In the genomic region with DNA sequence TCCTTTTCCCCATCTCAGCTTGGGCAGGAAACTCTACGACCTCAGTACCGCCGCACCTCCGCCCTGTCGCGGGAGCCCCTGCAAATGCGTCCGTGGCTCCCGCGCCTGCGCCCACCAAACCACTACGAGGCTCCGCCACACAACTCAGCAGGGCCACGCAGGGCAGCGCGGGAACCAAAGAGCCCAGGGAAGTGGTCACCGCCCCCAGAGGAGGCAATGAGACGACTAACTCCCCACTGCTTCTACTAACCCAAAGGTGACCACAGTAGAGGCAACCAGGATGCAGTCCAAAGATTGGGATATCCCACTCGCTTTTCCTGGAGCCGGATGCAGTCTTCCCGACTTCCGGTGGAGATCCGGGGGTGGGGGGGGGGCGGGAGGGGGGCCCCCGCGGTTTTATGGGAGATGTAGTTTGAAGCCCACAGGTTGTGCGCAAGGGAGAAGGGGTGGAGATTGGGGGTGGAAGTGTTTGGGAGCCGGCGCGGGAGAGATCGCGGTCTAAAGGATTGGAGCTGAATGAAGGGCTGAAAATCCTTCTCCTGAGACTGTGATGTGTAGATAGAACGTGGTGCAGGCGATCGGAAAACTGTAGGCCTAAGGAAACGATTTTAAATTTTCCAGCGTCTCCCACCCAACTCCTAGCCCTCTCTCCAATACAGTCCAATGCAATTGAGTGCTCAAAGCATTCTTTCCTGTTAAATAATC, we compare ENCODE assay signal across 8 cellular contexts. TPM values are rescaled to one million over a fixed set of nuclear protein-coding genes. Genes with fewer than 3 reads are reported as not detected.
DNase-seq lines count a peak whose midpoint lies in the region; ATAC-seq, FAIRE-seq and TF ChIP-seq lines count a peak whose summit lies in the region.

Gene NUDT12 (minus strand): TSS at position 337 of the 705 bp plus-strand sequence. CDS start 2,541 bp downstream, outside the sequence.

- peaks cover 8% of the 10 kb centered on the region for H3K36me3 Mint-ChIP-seq in nephron (ENCODE audit: low read depth)

- H3K27ac Mint-ChIP-seq in nephron: peak within 1 kb of the TSS; percentile 85 to 98 (median 96)

- no peaks in the 10 kb centered on the region for H3K9me3 Mint-ChIP-seq in nephron

- no peak for TF ChIP-seq CTCF in foreskin fibroblast (IDR thresholded peaks at IDR 0.05; ENCODE audit: low read depth, low read length)
- no peak for TF ChIP-seq CTCF in nephron (IDR thresholded peaks at IDR 0.05; ENCODE audit: unreplicated experiment in 3 of 3)
- no peak for TF ChIP-seq CTCF in subcutaneous adipose tissue (IDR thresholded peaks at IDR 0.05; ENCODE audit: low read depth)

- DNase-seq in D341Med (ENCODE audit: low spot score) (peak; percentile 91), HTR-8/SVneo (ENCODE audit: insufficient read length, low spot score) (peak; percentile 86), foreskin fibroblast (peak; percentile 59 to 83)
- peak; percentile 10 for DNase-seq in activated gamma-delta T cell treated with anti-CD3 and anti-CD28 coated beads, Interleukin-2, amount 50 U/mL, for 16 hours (ENCODE audit: low read depth)

- H3K4me3 ChIP-seq in foreskin fibroblast (ENCODE audit: low read depth in 1 of 2, low read length in 2 of 2): peak within 1 kb of the TSS; percentile 60 to 70

- H3K4me3 Mint-ChIP-seq in nephron: peak within 1 kb of the TSS; percentile 89 to 98 (median 91)

- no peak for FAIRE-seq in HTR-8/SVneo (lab: Jason Lieb, UNC)

- no peaks in the 10 kb centered on the region for H3K27me3 Mint-ChIP-seq in nephron (ENCODE audit: low read depth)

- H3K4me1 Mint-ChIP-seq in nephron: peaks cover 22% of the 10 kb centered on the region

- peak; percentile 90 for ATAC-seq in GM21381 (IDR thresholded peaks at IDR 0.05; ENCODE audit: unreplicated experiment)

TF ChIP-seq in PFSK-1, 5 proteins besides CTCF, POLR2A, EP300 and RAD21:
- no peak for TF ChIP-seq REST (IDR thresholded peaks at IDR 0.05; ENCODE audit: insufficient read depth in 1 of 2, low read depth in 2 of 2, low read length in 2 of 2)
- TF ChIP-seq SIN3A (IDR thresholded peaks at IDR 0.05; ENCODE audit: borderline replicate concordance, insufficient read depth, low read length): no peak
- TF ChIP-seq POLR2AphosphoS5 (IDR thresholded peaks at IDR 0.05; ENCODE audit: low read depth, low read length): peak; percentile 83

RNA-seq across cellular contexts. Expression of gene NUDT12, which starts in this region (rescaled TPM):
- 1.9 TPM for polyA plus RNA-seq in PFSK-1 (2012; ENCODE audit: insufficient read length, low read depth)
- 10 to 100 TPM in 3 of 4 donors, 1 to 10 TPM in 1; 7.9 to 16.3 (median 12.6) TPM for total RNA-seq in subcutaneous adipose tissue

Comparison
In these comparisons a context has a peak if more than half of its experiments do, and no peak if none do; other contexts are left out.
1. Peak in every context shown above with its lines: DNase-seq, ATAC-seq and H3K4me3 ChIP-seq.
2. DNase-seq: peak in every context shown above with its lines; median percentile 91 in D341Med; 86 in HTR-8/SVneo; 71 in foreskin fibroblast; 10 in activated gamma-delta T cell treated with anti-CD3 and anti-CD28 coated beads, Interleukin-2, amount 50 U/mL, for 16 hours.